In the genomic region with DNA sequence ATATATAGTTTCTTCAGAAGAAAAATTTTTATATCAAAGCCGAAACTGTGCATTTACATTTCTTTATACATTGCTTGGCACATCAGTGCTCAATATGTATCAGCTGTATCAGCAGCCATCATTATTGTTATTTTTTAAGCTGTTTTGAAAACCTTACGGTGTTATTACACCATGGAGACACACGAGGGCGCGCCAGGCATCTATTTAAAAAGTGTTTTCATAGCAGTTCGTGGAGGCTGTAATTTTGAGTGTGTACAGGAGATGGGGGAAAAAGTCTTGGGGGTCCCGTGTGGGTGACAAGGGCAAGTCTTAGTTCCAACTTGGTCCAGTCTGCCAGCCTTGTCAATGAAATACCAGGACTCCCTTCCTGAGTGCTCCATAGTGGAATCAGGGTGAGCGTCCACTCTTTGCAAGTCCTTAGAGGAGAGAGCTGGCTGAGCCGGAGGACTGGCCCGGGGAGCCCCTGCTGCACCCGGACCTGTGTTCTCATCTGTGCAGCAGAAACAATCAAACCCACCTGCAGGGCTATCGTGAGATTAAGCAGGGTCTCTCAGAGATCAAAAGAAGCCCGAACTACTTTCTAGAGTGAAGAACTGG, we compare ENCODE assay signal across 8 cellular contexts. TPM values are rescaled to one million over a fixed set of nuclear protein-coding genes. Genes with fewer than 3 reads are reported as not detected.
DNase-seq lines count a peak whose midpoint lies in the region; ATAC-seq and TF ChIP-seq lines count a peak whose summit lies in the region.

No MANE protein-coding gene starts in this region.

- ATAC-seq in thoracic aorta (ENCODE audit: insufficient number of reproducible peaks, low FRiP score, low read depth), result no peak
- no peak for ATAC-seq in HG02763 (IDR thresholded peaks at IDR 0.05; ENCODE audit: unreplicated experiment)

- DNase-seq in Ammon's horn (ENCODE audit: low spot score) (peak; percentile 75), HAP-1 (ENCODE audit: low spot score in 2 of 2) (peak; percentile 40 to 82), NCI-H748 (lab: John Stamatoyannopoulos, UW; ENCODE audit: unreplicated experiment) (peak; percentile 66), epithelial cell of proximal tubule (ENCODE audit: low read depth) (no peak), thoracic aorta (ENCODE audit: low spot score) (no peak)
- DNase-seq in activated CD8-positive, alpha-beta memory T cell treated with anti-CD3 and anti-CD28 coated beads for 4 hours (ENCODE audit: low read depth in 2 of 2), result peak; percentile 6 to 13

- peak overlapping the region in 2 of 3 experiments; percentile 8 to 85 for H3K27ac Mint-ChIP-seq in nephron

- no peaks in the 10 kb centered on the region for H3K4me1 ChIP-seq in HAP-1
- H3K4me1 ChIP-seq in thoracic aorta (ENCODE audit: control insufficient read depth in 1 of 2, low read depth in 2 of 2), result no peaks in the 10 kb centered on the region

- peaks cover 30% of the 10 kb centered on the region for H3K4me1 Mint-ChIP-seq in nephron

- no peaks in the 10 kb centered on the region for H3K9me3 Mint-ChIP-seq in nephron

- no peak overlapping the region for H3K4me3 Mint-ChIP-seq in nephron

- H3K36me3 ChIP-seq in HAP-1 (replicated peaks) (no peaks in the 10 kb centered on the region), thoracic aorta (no peaks in the 10 kb centered on the region)

- H3K27me3 ChIP-seq in HAP-1 (ENCODE audit: low read depth) (peaks cover 6% of the 10 kb centered on the region), thoracic aorta (replicated peaks; ENCODE audit: insufficient read depth) (no peaks in the 10 kb centered on the region)

- no peaks in the 10 kb centered on the region for H3K36me3 Mint-ChIP-seq in nephron (ENCODE audit: low read depth)

- H3K4me3 ChIP-seq in HAP-1 (no peak overlapping the region), epithelial cell of proximal tubule (ENCODE audit: low read depth, low read length) (no peak overlapping the region), thoracic aorta (no peak overlapping the region)

- no peaks in the 10 kb centered on the region for H3K9me3 ChIP-seq in HAP-1
- H3K9me3 ChIP-seq in thoracic aorta, result no peaks in the 10 kb centered on the region

- no peak overlapping the region for H3K27ac ChIP-seq in thoracic aorta

- peak; percentile 72 for TF ChIP-seq CTCF in epithelial cell of proximal tubule (conservative IDR thresholded peaks at IDR 0.05; ENCODE audit: low read depth, low read length)
- peak; percentile 69 to 83 (median 78) for TF ChIP-seq CTCF in nephron (IDR thresholded peaks at IDR 0.05; ENCODE audit: unreplicated experiment in 3 of 3)
- peak; percentile 72 for TF ChIP-seq CTCF in thoracic aorta (IDR thresholded peaks at IDR 0.05)

- H3K27me3 Mint-ChIP-seq in nephron (ENCODE audit: low read depth), result peaks cover 9% of the 10 kb centered on the region

- in situ Hi-C loops in HAP-1 (cut with MboI; ENCODE audit: low sequenced_read_pairs), result loop anchor here (25.0 kb wide), 1 partner anchor 635 kb away; no protein-coding TSS in a partner anchor

RNA-seq across cellular contexts. Expression of gene SLC2A10, which starts 43.3 kb away (rescaled TPM):
- 4.6 and 12.5 TPM in 2 replicates for total RNA-seq in epithelial cell of proximal tubule
- 10 to 100 TPM; 19.8 to 49.0 TPM for total RNA-seq in thoracic aorta

Comparison
In these comparisons a context has a peak if more than half of its experiments do, and no peak if none do; other contexts are left out.
1. DNase-seq: peak in Ammon's horn (single experiment), HAP-1 (2 of 2), NCI-H748 (single experiment) and activated CD8-positive, alpha-beta memory T cell treated with anti-CD3 and anti-CD28 coated beads for 4 hours (2 of 2); none in epithelial cell of proximal tubule (single experiment) and thoracic aorta (single experiment).
2. Peak in every context shown above with its lines, with median percentiles within 50 percentile points of each other: CTCF ChIP-seq.